ENCODE assay signal across 9 cellular contexts in genomic region chr9:113807173-113808061, GRCh38.
A peak's percentile ranks its signal among the peaks of the same experiment; 100 is the strongest.
DNase-seq lines count a peak whose midpoint lies in the region; ATAC-seq, FAIRE-seq and TF ChIP-seq lines count a peak whose summit lies in the region.
"Had no signal": no experiment of that assay in that cellular context is flagged by ENCODE, and none has a peak within 500 bp of the region (broad histone marks: within the 10 kb centered on the region; RNA-seq: fewer than 3 reads in every experiment).

No MANE protein-coding gene starts in this region.

- H3K27ac Mint-ChIP-seq in activated T-helper 17 cell treated with anti-CD3 and anti-CD28 coated beads, Interleukin-2, amount 50 U/mL, for 72 hours = no peak overlapping the region
- H3K27ac Mint-ChIP-seq in T-helper 2 cell treated with Interferon-gamma antibody and Interleukin-4, amounts not matched to agents 5 μg/mL and 100 μg/mL, for 36 hours = no peak overlapping the region
- H3K27ac Mint-ChIP-seq: T-helper 1 cell treated with Interleukin-12 subunit alpha and Interleukin-12 subunit beta and Interleukin-4 antibody, amounts not matched to agents 30 μg/mL and 1 μg/mL, for 36 hours had no signal

- CTCF ChIA-PET in HEK293 (lab: Yijun Ruan, JAX) = interaction anchor here (0.6 to 2.6 kb wide), 36 partner anchors 8 to 288 kb away, joined by 3 to 20 read pairs (median 4); no protein-coding TSS in a partner anchor

- intact Hi-C loops in pancreas (cut with DNase I) = loop anchor here in 1 of 3 donors (5.0 kb wide), 1 partner anchor 155 kb away; no protein-coding TSS in a partner anchor

- peaks cover 15% of the 10 kb centered on the region for H3K27me3 Mint-ChIP-seq in activated T-helper 17 cell treated with anti-CD3 and anti-CD28 coated beads, Interleukin-2, amount 50 U/mL, for 72 hours
- peaks cover 10% of the 10 kb centered on the region for H3K27me3 Mint-ChIP-seq in T-helper 2 cell treated with Interferon-gamma antibody and Interleukin-4, amounts not matched to agents 5 μg/mL and 100 μg/mL, for 36 hours (ENCODE audit: low read depth)

- peak; percentile 22 for DNase-seq in COLO668 (lab: John Stamatoyannopoulos, UW; ENCODE audit: unreplicated experiment)
- DNase-seq in NCI-H774 (lab: John Stamatoyannopoulos, UW) = peak; percentile 40
- DNase-seq in globus pallidus (ENCODE audit: low spot score) = peak; percentile 46
- peak in 5 of 6 donors; percentile 31 to 72 (median 51) for DNase-seq in pancreas
- no peak for DNase-seq in T-helper 2 cell treated with Interferon-gamma antibody and Interleukin-4, amounts not matched to agents 5 μg/mL and 100 μg/mL, for 36 hours (ENCODE audit: low spot score)

- H3K4me1 Mint-ChIP-seq in activated T-helper 17 cell treated with anti-CD3 and anti-CD28 coated beads, Interleukin-2, amount 50 U/mL, for 72 hours = no peaks in the 10 kb centered on the region
- H3K4me1 Mint-ChIP-seq in T-helper 2 cell treated with Interferon-gamma antibody and Interleukin-4, amounts not matched to agents 5 μg/mL and 100 μg/mL, for 36 hours (ENCODE audit: low read depth) = peaks cover 1% of the 10 kb centered on the region

- ATAC-seq in activated T-helper 17 cell treated with anti-CD3 and anti-CD28 coated beads, Interleukin-2, amount 50 U/mL, for 72 hours (replicated peaks) = peak; percentile 29
- peak; percentile 70 to 97 (median 94) for ATAC-seq in pancreas
- no peak for ATAC-seq in GM19463 (IDR thresholded peaks at IDR 0.05; ENCODE audit: unreplicated experiment)

- H3K9me3 Mint-ChIP-seq in activated T-helper 17 cell treated with anti-CD3 and anti-CD28 coated beads, Interleukin-2, amount 50 U/mL, for 72 hours = no peaks in the 10 kb centered on the region
- H3K9me3 Mint-ChIP-seq in T-helper 2 cell treated with Interferon-gamma antibody and Interleukin-4, amounts not matched to agents 5 μg/mL and 100 μg/mL, for 36 hours = no peaks in the 10 kb centered on the region
- H3K9me3 Mint-ChIP-seq: T-helper 1 cell treated with Interleukin-12 subunit alpha and Interleukin-12 subunit beta and Interleukin-4 antibody, amounts not matched to agents 30 μg/mL and 1 μg/mL, for 36 hours had no signal

- WGBS in pancreas, 2 donors = 11 to 14% methylated on average over 15 of the region's 15 CpGs

- H3K36me3 ChIP-seq in HEK293 (ENCODE audit: control insufficient read depth in 2 of 2, insufficient read depth in 1 of 2, low read length in 2 of 2) (no peaks in the 10 kb centered on the region), pancreas (no peaks in the 10 kb centered on the region)

- H3K4me1 ChIP-seq in HEK293 (ENCODE audit: control insufficient read depth, insufficient read depth, low read length) (no peaks in the 10 kb centered on the region), pancreas (no peaks in the 10 kb centered on the region)

- FAIRE-seq in pancreas (lab: Jason Lieb, UNC) = no peak

- TF ChIP-seq CTCF in HEK293 (tag by site-specific recombination; IDR thresholded peaks at IDR 0.05) (peak; percentile 43; the same call in 1 of the 2 replicates), pancreas (IDR thresholded peaks at IDR 0.05) (peak; percentile 74 to 90 (median 82))

- H3K4me3 Mint-ChIP-seq in activated T-helper 17 cell treated with anti-CD3 and anti-CD28 coated beads, Interleukin-2, amount 50 U/mL, for 72 hours = no peak overlapping the region
- no peak overlapping the region for H3K4me3 Mint-ChIP-seq in T-helper 2 cell treated with Interferon-gamma antibody and Interleukin-4, amounts not matched to agents 5 μg/mL and 100 μg/mL, for 36 hours
- H3K4me3 Mint-ChIP-seq: T-helper 1 cell treated with Interleukin-12 subunit alpha and Interleukin-12 subunit beta and Interleukin-4 antibody, amounts not matched to agents 30 μg/mL and 1 μg/mL, for 36 hours had no signal

- H3K36me3 Mint-ChIP-seq in activated T-helper 17 cell treated with anti-CD3 and anti-CD28 coated beads, Interleukin-2, amount 50 U/mL, for 72 hours (ENCODE audit: low read depth) = no peaks in the 10 kb centered on the region
- no peaks in the 10 kb centered on the region for H3K36me3 Mint-ChIP-seq in T-helper 2 cell treated with Interferon-gamma antibody and Interleukin-4, amounts not matched to agents 5 μg/mL and 100 μg/mL, for 36 hours (ENCODE audit: low read depth)

- H3K27ac ChIP-seq in HEK293 (ENCODE audit: extremely low read depth, low read depth, low read length) (no peak overlapping the region), pancreas (no peak overlapping the region)

- peak overlapping the region; percentile 1 for H3K4me3 ChIP-seq in HEK293 (ENCODE audit: low read depth, low read length)
- peak overlapping the region in 2 of 4 donors; percentile 29 to 40 for H3K4me3 ChIP-seq in pancreas

- no peaks in the 10 kb centered on the region for H3K27me3 ChIP-seq in pancreas

- no peaks in the 10 kb centered on the region for H3K9me3 ChIP-seq in HEK293 (ENCODE audit: control insufficient read depth, insufficient read depth, low read depth, low read length)
- no peaks in the 10 kb centered on the region for H3K9me3 ChIP-seq in pancreas

- POLR2A ChIA-PET in HEK293 (lab: Yijun Ruan, JAX) = no interaction called here

TF ChIP-seq in HEK293, 187 proteins besides CTCF, POLR2A, EP300 and RAD21:
- TF ChIP-seq ZNF660 (tag by site-specific recombination; IDR thresholded peaks at IDR 0.05) (0 out of 2 replicates have a peak, but pooled peaks have one; percentile 17), ZNF16 (tag by site-specific recombination; IDR thresholded peaks at IDR 0.05; ENCODE audit: low read depth) (no peak), ZBTB17 (tag by site-specific recombination; IDR thresholded peaks at IDR 0.05) (0 out of 2 replicates have a peak, but pooled peaks have one; percentile 44), ZNF654 (tag by site-specific recombination; IDR thresholded peaks at IDR 0.05; ENCODE audit: low read depth) (peak; percentile 69), TRIM28 (IDR thresholded peaks at IDR 0.05; ENCODE audit: borderline replicate concordance, low read length) (0 out of 2 replicates have a peak, but pooled peaks have one; percentile 22), ZNF518A (tag by site-specific recombination; conservative IDR thresholded peaks at IDR 0.05; ENCODE audit: low read depth) (no peak), PATZ1 (tag by site-specific recombination; IDR thresholded peaks at IDR 0.05) (peak; percentile 52), ZNF302 (tag by site-specific recombination; IDR thresholded peaks at IDR 0.05; ENCODE audit: low read depth) (no peak), ZNF768 (tag by site-specific recombination; IDR thresholded peaks at IDR 0.05) (peak; percentile 82), ZNF416 (tag by site-specific recombination; IDR thresholded peaks at IDR 0.05) (no peak), GLI2 (tag by site-specific recombination; IDR thresholded peaks at IDR 0.05; ENCODE audit: borderline replicate concordance, low read depth) (no peak), BCL11B (tag by site-specific recombination; IDR thresholded peaks at IDR 0.05; ENCODE audit: low read depth) (no peak), ZNF121 (tag by site-specific recombination; IDR thresholded peaks at IDR 0.05) (no peak)
TF ChIP-seq in HEK293: peak in this region for 6.
